ENCODE assay signal across 8 cellular contexts in genomic region chr7:90244565-90244908, GRCh38. TPM values are rescaled to one million over a fixed set of nuclear protein-coding genes. Genes with fewer than 3 reads are reported as not detected.
A peak's percentile ranks its signal among the peaks of the same experiment; 100 is the strongest.
DNase-seq lines count a peak whose midpoint lies in the region; ATAC-seq, FAIRE-seq and TF ChIP-seq lines count a peak whose summit lies in the region.

No MANE protein-coding gene starts in this region.

- H3K9me3 ChIP-seq in OCI-LY7 (ENCODE audit: low read length), result no peaks in the 10 kb centered on the region
- H3K9me3 ChIP-seq in esophagus squamous epithelium, result no peaks in the 10 kb centered on the region

- no peaks in the 10 kb centered on the region for H3K27me3 ChIP-seq in esophagus squamous epithelium

- H3K27ac ChIP-seq in OCI-LY7 (ENCODE audit: low read depth, low read length, poor library complexity, severe bottlenecking) (no peak overlapping the region), esophagus squamous epithelium (peak overlapping the region in 3 of 4 donors; percentile 74 to 82 (median 75))

- H2AFZ ChIP-seq in OCI-LY7 (ENCODE audit: low read length), result no peak overlapping the region

- no peak for TF ChIP-seq CTCF in GM12875 (IDR thresholded peaks at IDR 0.05; ENCODE audit: borderline replicate concordance, insufficient read depth, low read depth, low read length)
- TF ChIP-seq CTCF in OCI-LY7 (conservative IDR thresholded peaks at IDR 0.05; ENCODE audit: low read length), result no peak
- TF ChIP-seq CTCF in esophagus squamous epithelium (IDR thresholded peaks at IDR 0.05), result no peak
- no peak for TF ChIP-seq CTCF in progenitor cell of endocrine pancreas (IDR thresholded peaks at IDR 0.05; ENCODE audit: unreplicated experiment)

- H3K4me2 ChIP-seq in OCI-LY7 (ENCODE audit: low read length), result peak overlapping the region; percentile 50; the same call in 1 of the 2 replicates

- DNase-seq in OCI-LY7 (ENCODE audit: low spot score) (no peak), esophagus squamous epithelium (lab: John Stamatoyannopoulos, UW) (no peak), progenitor cell of endocrine pancreas (ENCODE audit: low spot score, unreplicated experiment) (no peak), GM19239 (ENCODE audit: insufficient read length, low spot score) (no peak), amygdala (lab: John Stamatoyannopoulos, UW) (no peak)

- no peak for FAIRE-seq in GM19239 (lab: Jason Lieb, UNC)

- CTCF ChIA-PET in OCI-LY7 (lab: Charles Lee; ENCODE audit: unreplicated experiment), result no interaction called here

- TF ChIP-seq POLR2A in esophagus squamous epithelium (IDR thresholded peaks at IDR 0.05), result no peak

- H3K4me1 ChIP-seq in OCI-LY7 (ENCODE audit: insufficient read depth, low read length, poor library complexity, severe bottlenecking) (no peaks in the 10 kb centered on the region), esophagus squamous epithelium (peaks cover 0 to 27% (median 5%) of the 10 kb centered on the region in 3 donors)

- H3K4me1 Mint-ChIP-seq in progenitor cell of endocrine pancreas (ENCODE audit: low read depth), result peaks cover 18% of the 10 kb centered on the region

- peak overlapping the region; percentile 85 for H3K27ac Mint-ChIP-seq in progenitor cell of endocrine pancreas

- no TSS peak for BruUV-seq in OCI-LY7 (replicated peaks; lab: Mats Ljungman, UMichigan)

- peak overlapping the region; percentile 86 for H3K4me3 Mint-ChIP-seq in progenitor cell of endocrine pancreas (ENCODE audit: low read depth)

- peaks cover 9% of the 10 kb centered on the region for H3K27me3 Mint-ChIP-seq in progenitor cell of endocrine pancreas

- POLR2A ChIA-PET in OCI-LY7 (lab: Charles Lee), result no interaction called here

- H3K9me3 Mint-ChIP-seq in progenitor cell of endocrine pancreas (ENCODE audit: low read depth), result no peaks in the 10 kb centered on the region

- intact Hi-C loops in OCI-LY7 (cut with micrococcal nuclease; ENCODE audit: unreplicated experiment) (loop anchor here (10.0 kb wide), 1 partner anchor 170 kb away; no protein-coding TSS in a partner anchor), esophagus squamous epithelium (cut with DNase I) (loop anchor here (10.0 kb wide), 1 partner anchor 90 kb away; the partner anchor contains the start of gene STEAP1)

- H4K20me1 ChIP-seq in OCI-LY7 (ENCODE audit: insufficient read depth, low read length), result no peaks in the 10 kb centered on the region

- H3K79me2 ChIP-seq in OCI-LY7 (ENCODE audit: insufficient read depth, low read depth, low read length), result no peaks in the 10 kb centered on the region

- H3K4me3 ChIP-seq in GM12875 (ENCODE audit: low read depth, low read length), result peak overlapping the region; percentile 65
- H3K4me3 ChIP-seq in OCI-LY7 (ENCODE audit: low read depth, low read length, poor library complexity, severe bottlenecking), result no peak overlapping the region
- peak overlapping the region; percentile 78 to 96 (median 82) for H3K4me3 ChIP-seq in esophagus squamous epithelium

- H3K36me3 ChIP-seq in OCI-LY7 (ENCODE audit: insufficient read depth, low read length) (no peaks in the 10 kb centered on the region), esophagus squamous epithelium (no peaks in the 10 kb centered on the region)

- no peaks in the 10 kb centered on the region for H3K36me3 Mint-ChIP-seq in progenitor cell of endocrine pancreas (ENCODE audit: insufficient read depth)

- 12 to 30% methylated on average over 6 of the region's 6 CpGs for WGBS in esophagus squamous epithelium, 2 donors

- H3K9me2 ChIP-seq in OCI-LY7 (ENCODE audit: insufficient read depth, low read length), result no peaks in the 10 kb centered on the region

- ATAC-seq in HG03442 (IDR thresholded peaks at IDR 0.05; ENCODE audit: unreplicated experiment), result no peak
- ATAC-seq in GM19023 (IDR thresholded peaks at IDR 0.05; ENCODE audit: unreplicated experiment), result no peak

RNA-seq across cellular contexts. Expression of gene CFAP69, which starts 0.4 kb away (rescaled TPM):
- total RNA-seq in OCI-LY7 (2014; rRNA removed; shearing (Covaris generic)), result not detected in 2 replicates
- total RNA-seq in OCI-LY7 (2022) (not detected in 2 replicates), esophagus squamous epithelium (1 to 10 TPM; 1.8 to 9.0 (median 2.0) TPM), progenitor cell of endocrine pancreas (12.0 and 12.4 TPM in 2 replicates)

RNA-seq across cellular contexts. Expression of gene STEAP2, which starts 33.0 kb away (rescaled TPM):
- not detected in 2 replicates for total RNA-seq in OCI-LY7 (2014; rRNA removed; shearing (Covaris generic))
- total RNA-seq in OCI-LY7 (2022) (not detected in 2 replicates), esophagus squamous epithelium (10 to 100 TPM in 1 of 4 donors, 1 to 10 TPM in 3; 3.1 to 15.4 (median 7.0) TPM), progenitor cell of endocrine pancreas (4.9 and 5.3 TPM in 2 replicates)
